Comparison of ENCODE assay signal across 1 cellular context in genomic region chr2:20188851-20189250, GRCh38.
TF ChIP-seq lines count a peak whose summit lies in the region.

No MANE protein-coding gene starts in this region.

TF ChIP-seq in HEK293, 187 proteins besides CTCF, POLR2A, EP300 and RAD21 (continued from another document):
- TF ChIP-seq PRDM4 (tag by site-specific recombination; IDR thresholded peaks at IDR 0.05): no peak
- TF ChIP-seq, protein P1, sequence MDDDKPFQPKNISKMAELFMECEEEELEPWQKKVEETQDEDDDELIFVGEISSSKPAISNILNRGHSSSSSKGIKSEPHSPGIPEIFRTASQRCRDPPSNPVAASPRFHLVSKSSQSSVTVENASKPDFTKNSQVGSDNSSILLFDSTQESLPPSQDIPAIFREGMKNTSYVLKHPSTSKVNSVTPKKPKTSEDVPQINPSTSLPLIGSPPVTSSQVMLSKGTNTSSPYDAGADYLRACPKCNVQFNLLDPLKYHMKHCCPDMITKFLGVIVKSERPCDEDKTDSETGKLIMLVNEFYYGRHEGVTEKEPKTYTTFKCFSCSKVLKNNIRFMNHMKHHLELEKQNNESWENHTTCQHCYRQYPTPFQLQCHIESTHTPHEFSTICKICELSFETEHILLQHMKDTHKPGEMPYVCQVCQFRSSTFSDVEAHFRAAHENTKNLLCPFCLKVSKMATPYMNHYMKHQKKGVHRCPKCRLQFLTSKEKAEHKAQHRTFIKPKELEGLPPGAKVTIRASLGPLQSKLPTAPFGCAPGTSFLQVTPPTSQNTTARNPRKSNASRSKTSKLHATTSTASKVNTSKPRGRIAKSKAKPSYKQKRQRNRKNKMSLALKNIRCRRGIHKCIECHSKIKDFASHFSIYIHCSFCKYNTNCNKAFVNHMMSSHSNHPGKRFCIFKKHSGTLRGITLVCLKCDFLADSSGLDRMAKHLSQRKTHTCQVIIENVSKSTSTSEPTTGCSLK (tag by site-specific recombination; IDR thresholded peaks at IDR 0.05): no peak
- TF ChIP-seq ZNF529 (tag by site-specific recombination; IDR thresholded peaks at IDR 0.05; ENCODE audit: insufficient replicate concordance): no peak
- no peak for TF ChIP-seq TCF7L2 (IDR thresholded peaks at IDR 0.05; ENCODE audit: borderline replicate concordance, low read depth, low read length)
- TF ChIP-seq, protein P2, sequence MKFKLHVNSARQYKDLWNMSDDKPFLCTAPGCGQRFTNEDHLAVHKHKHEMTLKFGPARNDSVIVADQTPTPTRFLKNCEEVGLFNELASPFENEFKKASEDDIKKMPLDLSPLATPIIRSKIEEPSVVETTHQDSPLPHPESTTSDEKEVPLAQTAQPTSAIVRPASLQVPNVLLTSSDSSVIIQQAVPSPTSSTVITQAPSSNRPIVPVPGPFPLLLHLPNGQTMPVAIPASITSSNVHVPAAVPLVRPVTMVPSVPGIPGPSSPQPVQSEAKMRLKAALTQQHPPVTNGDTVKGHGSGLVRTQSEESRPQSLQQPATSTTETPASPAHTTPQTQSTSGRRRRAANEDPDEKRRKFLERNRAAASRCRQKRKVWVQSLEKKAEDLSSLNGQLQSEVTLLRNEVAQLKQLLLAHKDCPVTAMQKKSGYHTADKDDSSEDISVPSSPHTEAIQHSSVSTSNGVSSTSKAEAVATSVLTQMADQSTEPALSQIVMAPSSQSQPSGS (tag by site-specific recombination; IDR thresholded peaks at IDR 0.05; ENCODE audit: low read depth): no peak
- no peak for TF ChIP-seq HOXC10 (CRISPR knock-in tag; IDR thresholded peaks at IDR 0.05)
- TF ChIP-seq, protein P3, sequence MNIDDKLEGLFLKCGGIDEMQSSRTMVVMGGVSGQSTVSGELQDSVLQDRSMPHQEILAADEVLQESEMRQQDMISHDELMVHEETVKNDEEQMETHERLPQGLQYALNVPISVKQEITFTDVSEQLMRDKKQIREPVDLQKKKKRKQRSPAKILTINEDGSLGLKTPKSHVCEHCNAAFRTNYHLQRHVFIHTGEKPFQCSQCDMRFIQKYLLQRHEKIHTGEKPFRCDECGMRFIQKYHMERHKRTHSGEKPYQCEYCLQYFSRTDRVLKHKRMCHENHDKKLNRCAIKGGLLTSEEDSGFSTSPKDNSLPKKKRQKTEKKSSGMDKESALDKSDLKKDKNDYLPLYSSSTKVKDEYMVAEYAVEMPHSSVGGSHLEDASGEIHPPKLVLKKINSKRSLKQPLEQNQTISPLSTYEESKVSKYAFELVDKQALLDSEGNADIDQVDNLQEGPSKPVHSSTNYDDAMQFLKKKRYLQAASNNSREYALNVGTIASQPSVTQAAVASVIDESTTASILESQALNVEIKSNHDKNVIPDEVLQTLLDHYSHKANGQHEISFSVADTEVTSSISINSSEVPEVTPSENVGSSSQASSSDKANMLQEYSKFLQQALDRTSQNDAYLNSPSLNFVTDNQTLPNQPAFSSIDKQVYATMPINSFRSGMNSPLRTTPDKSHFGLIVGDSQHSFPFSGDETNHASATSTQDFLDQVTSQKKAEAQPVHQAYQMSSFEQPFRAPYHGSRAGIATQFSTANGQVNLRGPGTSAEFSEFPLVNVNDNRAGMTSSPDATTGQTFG (tag by site-specific recombination; IDR thresholded peaks at IDR 0.05; ENCODE audit: borderline replicate concordance): no peak
- TF ChIP-seq, protein P4, sequence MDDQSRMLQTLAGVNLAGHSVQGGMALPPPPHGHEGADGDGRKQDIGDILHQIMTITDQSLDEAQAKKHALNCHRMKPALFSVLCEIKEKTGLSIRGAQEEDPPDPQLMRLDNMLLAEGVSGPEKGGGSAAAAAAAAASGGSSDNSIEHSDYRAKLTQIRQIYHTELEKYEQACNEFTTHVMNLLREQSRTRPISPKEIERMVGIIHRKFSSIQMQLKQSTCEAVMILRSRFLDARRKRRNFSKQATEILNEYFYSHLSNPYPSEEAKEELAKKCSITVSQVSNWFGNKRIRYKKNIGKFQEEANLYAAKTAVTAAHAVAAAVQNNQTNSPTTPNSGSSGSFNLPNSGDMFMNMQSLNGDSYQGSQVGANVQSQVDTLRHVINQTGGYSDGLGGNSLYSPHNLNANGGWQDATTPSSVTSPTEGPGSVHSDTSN (CRISPR knock-in tag; IDR thresholded peaks at IDR 0.05): no peak
- no peak for TF ChIP-seq ZNF280D (tag by site-specific recombination; IDR thresholded peaks at IDR 0.05)
- peak; percentile 70 for TF ChIP-seq MZF1 (tag by site-specific recombination; IDR thresholded peaks at IDR 0.05; ENCODE audit: borderline replicate concordance)
- no peak for TF ChIP-seq ZNF37A (tag by site-specific recombination; IDR thresholded peaks at IDR 0.05)
- TF ChIP-seq, protein P5, sequence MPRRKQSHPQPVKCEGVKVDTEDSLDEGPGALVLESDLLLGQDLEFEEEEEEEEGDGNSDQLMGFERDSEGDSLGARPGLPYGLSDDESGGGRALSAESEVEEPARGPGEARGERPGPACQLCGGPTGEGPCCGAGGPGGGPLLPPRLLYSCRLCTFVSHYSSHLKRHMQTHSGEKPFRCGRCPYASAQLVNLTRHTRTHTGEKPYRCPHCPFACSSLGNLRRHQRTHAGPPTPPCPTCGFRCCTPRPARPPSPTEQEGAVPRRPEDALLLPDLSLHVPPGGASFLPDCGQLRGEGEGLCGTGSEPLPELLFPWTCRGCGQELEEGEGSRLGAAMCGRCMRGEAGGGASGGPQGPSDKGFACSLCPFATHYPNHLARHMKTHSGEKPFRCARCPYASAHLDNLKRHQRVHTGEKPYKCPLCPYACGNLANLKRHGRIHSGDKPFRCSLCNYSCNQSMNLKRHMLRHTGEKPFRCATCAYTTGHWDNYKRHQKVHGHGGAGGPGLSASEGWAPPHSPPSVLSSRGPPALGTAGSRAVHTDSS (tag by site-specific recombination; IDR thresholded peaks at IDR 0.05): no peak
- no peak for TF ChIP-seq ZNF768 (tag by site-specific recombination; IDR thresholded peaks at IDR 0.05)
- TF ChIP-seq EGR2 (tag by site-specific recombination; IDR thresholded peaks at IDR 0.05; ENCODE audit: low read depth): 0 out of 2 replicates have a peak, but pooled peaks have one; percentile 17
- no peak for TF ChIP-seq ZBTB49 (tag by site-specific recombination; IDR thresholded peaks at IDR 0.05; ENCODE audit: low read depth)
- peak; percentile 39; the same call in 1 of the 2 replicates for TF ChIP-seq ZFHX2 (tag by site-specific recombination; conservative IDR thresholded peaks at IDR 0.05)
- no peak for TF ChIP-seq ZNF585B (tag by site-specific recombination; IDR thresholded peaks at IDR 0.05)
- peak; percentile 77 for TF ChIP-seq GLIS1 (tag by site-specific recombination; IDR thresholded peaks at IDR 0.05)
- no peak for TF ChIP-seq ZNF202 (tag by site-specific recombination; IDR thresholded peaks at IDR 0.05; ENCODE audit: borderline replicate concordance)
- TF ChIP-seq ZNF433 (tag by site-specific recombination; IDR thresholded peaks at IDR 0.05; ENCODE audit: low read depth): no peak
